In genomic region chr9:94169978-94170377, GRCh38 we compare ENCODE assay signal across 10 cellular contexts.
A peak's percentile ranks its signal among the peaks of the same experiment; 100 is the strongest.
DNase-seq lines count a peak whose midpoint lies in the region; ATAC-seq and TF ChIP-seq lines count a peak whose summit lies in the region.
"Had no signal": no experiment of that assay in that cellular context is flagged by ENCODE, and none has a peak within 500 bp of the region (broad histone marks: within the 10 kb centered on the region; RNA-seq: fewer than 3 reads in every experiment).

No MANE protein-coding gene starts in this region.

- TF ChIP-seq CTCF in fibroblast of the aortic adventitia (IDR thresholded peaks at IDR 0.05; ENCODE audit: insufficient read depth, low read length): no peak
- no peak for TF ChIP-seq CTCF in stomach (IDR thresholded peaks at IDR 0.05)

- DNase-seq in activated T-cell treated with anti-CD3 and anti-CD28 coated beads, Interleukin-2, amount 50 U/mL, for 24 hours: no peak
- DNase-seq in activated T-cell treated with anti-CD3 and anti-CD28 coated beads, Interleukin-2, amount 50 U/mL, for 1 hour: no peak
- DNase-seq in T-helper 17 cell (no peak), fibroblast of the aortic adventitia (ENCODE audit: low read depth) (peak; percentile 46), stomach (no peak), NCI-H774 (lab: John Stamatoyannopoulos, UW) (no peak), left lobe of liver (ENCODE audit: low spot score) (no peak)
- DNase-seq: NCI-H2029 had no signal

- H3K27ac ChIP-seq in stomach: peak overlapping the region in 4 of 5 donors; percentile 0 to 100 (median 26)

- no peaks in the 10 kb centered on the region for H3K27me3 ChIP-seq in stomach

- H3K9me3 ChIP-seq in T-helper 17 cell (ENCODE audit: control insufficient read depth, low read length, poor library complexity, severe bottlenecking) (no peaks in the 10 kb centered on the region), stomach (no peaks in the 10 kb centered on the region)

- ATAC-seq in T-helper 17 cell (no peak), HG02870 (IDR thresholded peaks at IDR 0.05; ENCODE audit: unreplicated experiment) (no peak), left lobe of liver (no peak)

- peak overlapping the region; percentile 4 for H3K4me3 ChIP-seq in fibroblast of the aortic adventitia (ENCODE audit: low read depth, low read length)
- H3K4me3 ChIP-seq in stomach: peak overlapping the region in 2 of 4 donors; percentile 64 to 68

- peak overlapping the region; percentile 88 for H3K4me3 Mint-ChIP-seq in activated T-cell treated with anti-CD3 and anti-CD28 coated beads, Interleukin-2, amount 50 U/mL, for 24 hours
- peak overlapping the region; percentile 52 for H3K4me3 Mint-ChIP-seq in T-helper 17 cell

- H3K9me3 Mint-ChIP-seq in activated T-cell treated with anti-CD3 and anti-CD28 coated beads, Interleukin-2, amount 50 U/mL, for 24 hours: no peaks in the 10 kb centered on the region
- H3K9me3 Mint-ChIP-seq: neural crest cell had no signal

- peaks cover 74% of the 10 kb centered on the region for H3K36me3 Mint-ChIP-seq in activated T-cell treated with anti-CD3 and anti-CD28 coated beads, Interleukin-2, amount 50 U/mL, for 24 hours (ENCODE audit: low read depth)
- H3K36me3 Mint-ChIP-seq in T-helper 17 cell (ENCODE audit: low read depth): no peaks in the 10 kb centered on the region

- H3K27me3 Mint-ChIP-seq in activated T-cell treated with anti-CD3 and anti-CD28 coated beads, Interleukin-2, amount 50 U/mL, for 24 hours: no peaks in the 10 kb centered on the region
- no peaks in the 10 kb centered on the region for H3K27me3 Mint-ChIP-seq in T-helper 17 cell

- intact Hi-C loops in stomach (cut with DNase I; ENCODE audit: low total_unique reads): no loop called here

- TF ChIP-seq POLR2A in stomach (IDR thresholded peaks at IDR 0.05): no peak

- H3K27ac Mint-ChIP-seq in activated T-cell treated with anti-CD3 and anti-CD28 coated beads, Interleukin-2, amount 50 U/mL, for 24 hours: peak overlapping the region; percentile 34
- no peak overlapping the region for H3K27ac Mint-ChIP-seq in T-helper 17 cell

- WGBS in stomach, 5 donors: 20 to 32% (median 21%) methylated on average over 1 of the region's 1 CpG

- TF ChIP-seq EP300 in stomach (IDR thresholded peaks at IDR 0.05): no peak

- peaks cover 63 to 86% (median 75%) of the 10 kb centered on the region in 4 donors for H3K4me1 ChIP-seq in stomach

- H3K36me3 ChIP-seq in stomach: peaks cover 7 to 22% (median 12%) of the 10 kb centered on the region in 4 donors

- peaks cover 67% of the 10 kb centered on the region for H3K4me1 Mint-ChIP-seq in activated T-cell treated with anti-CD3 and anti-CD28 coated beads, Interleukin-2, amount 50 U/mL, for 24 hours (ENCODE audit: low read depth)
- H3K4me1 Mint-ChIP-seq in T-helper 17 cell: peaks cover 55% of the 10 kb centered on the region
